ENCODE assay signal across 17 cellular contexts in the genomic region with DNA sequence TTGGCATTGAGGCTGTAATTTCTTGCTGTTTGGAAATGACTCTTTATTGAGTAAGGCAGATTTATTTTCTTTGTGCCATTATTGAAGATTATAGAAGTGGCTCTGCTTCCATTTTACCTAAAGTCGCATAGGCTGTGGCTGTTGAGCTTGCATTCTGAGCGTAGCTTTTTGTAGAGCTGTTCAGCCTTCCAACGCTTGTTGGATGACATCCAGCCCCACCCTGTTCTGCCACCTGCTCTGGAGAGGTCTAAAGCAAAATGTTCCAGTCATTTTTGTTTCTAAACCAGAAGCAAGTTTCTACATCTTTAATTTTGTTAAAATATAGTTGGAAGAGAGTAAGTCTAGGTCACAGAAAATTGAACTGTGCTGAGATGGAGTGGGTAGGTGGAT. TPM values are rescaled to one million over a fixed set of nuclear protein-coding genes. Genes with fewer than 3 reads are reported as not detected.
A peak's percentile ranks its signal among the peaks of the same experiment; 100 is the strongest.
DNase-seq lines count a peak whose midpoint lies in the region; ATAC-seq, FAIRE-seq and TF ChIP-seq lines count a peak whose summit lies in the region.
"Had no signal": no experiment of that assay in that cellular context is flagged by ENCODE, and none has a peak within 500 bp of the region (broad histone marks: within the 10 kb centered on the region; RNA-seq: fewer than 3 reads in every experiment).

No MANE protein-coding gene starts in this region.

- no peak for FAIRE-seq in HTR-8/SVneo (lab: Jason Lieb, UNC)
- FAIRE-seq: endometrium, islet of Langerhans had no signal

- peak; percentile 64 for ATAC-seq in body of pancreas
- ATAC-seq in naive thymus-derived CD8-positive, alpha-beta T cell: peak; percentile 52 to 55
- no peak for ATAC-seq in left lobe of liver
- no peak for ATAC-seq in GM18517 (IDR thresholded peaks at IDR 0.05; ENCODE audit: unreplicated experiment)
- ATAC-seq: gastroesophageal sphincter had no signal

- H3K36me3 Mint-ChIP-seq in naive thymus-derived CD8-positive, alpha-beta T cell: no peaks in the 10 kb centered on the region
- H3K36me3 Mint-ChIP-seq: activated naive CD4-positive, alpha-beta T cell treated with anti-CD3 and anti-CD28 coated beads, Interleukin-2, amount 50 U/mL, for 24 hours had no signal

- TF ChIP-seq CTCF in body of pancreas (IDR thresholded peaks at IDR 0.05): no peak

- H3K4me3 ChIP-seq in body of pancreas: no peak overlapping the region
- H3K4me3 ChIP-seq: cardiac muscle cell, gastroesophageal sphincter, HAP-1, MG63 had no signal

- 22 to 25% methylated on average over 3 of the region's 3 CpGs for WGBS in body of pancreas, 2 donors

- intact Hi-C loops in body of pancreas (cut with DNase I): no loop called here

- H3K9me3 ChIP-seq in body of pancreas: no peaks in the 10 kb centered on the region
- H3K9me3 ChIP-seq: gastroesophageal sphincter, HAP-1, MG63 had no signal

- TF ChIP-seq POLR2A in body of pancreas (IDR thresholded peaks at IDR 0.05): no peak

- peak overlapping the region in 5 of 10 donors; percentile 32 to 70 (median 63) for H3K27ac Mint-ChIP-seq in naive thymus-derived CD8-positive, alpha-beta T cell
- H3K27ac Mint-ChIP-seq: activated naive CD4-positive, alpha-beta T cell treated with anti-CD3 and anti-CD28 coated beads, Interleukin-2, amount 50 U/mL, for 24 hours had no signal

- H3K4me1 Mint-ChIP-seq in naive thymus-derived CD8-positive, alpha-beta T cell: peaks cover 7 to 40% (median 27%) of the 10 kb centered on the region in 4 donors

- peak; percentile 89 for DNase-seq in DMS 273 (lab: John Stamatoyannopoulos, UW; ENCODE audit: unreplicated experiment)
- DNase-seq in LoVo (ENCODE audit: low spot score): peak; percentile 15
- DNase-seq in body of pancreas: peak; percentile 31 to 63 (median 56)
- DNase-seq in naive thymus-derived CD8-positive, alpha-beta T cell: no peak
- DNase-seq in HTR-8/SVneo (ENCODE audit: insufficient read length, low spot score): no peak
- no peak for DNase-seq in left lobe of liver (ENCODE audit: low spot score)
- DNase-seq in MV-4-11 (lab: John Stamatoyannopoulos, UW): no peak
- DNase-seq: MG63 had no signal

- H3K36me3 ChIP-seq in body of pancreas (replicated peaks in 1 of 2; ENCODE audit: insufficient read depth in 1 of 2, low read depth in 2 of 2): no peaks in the 10 kb centered on the region
- H3K36me3 ChIP-seq: cardiac muscle cell, gastroesophageal sphincter, HAP-1, MG63 had no signal

- POLR2A ChIA-PET in naive thymus-derived CD8-positive, alpha-beta T cell (lab: Charles Lee): interaction anchor here (1.1 kb wide), 2 partner anchors 11 kb away, joined by 6 to 13 read pairs; no protein-coding TSS in a partner anchor

- peaks cover 0 to 5% (median 1%) of the 10 kb centered on the region in 5 donors for H3K27me3 Mint-ChIP-seq in naive thymus-derived CD8-positive, alpha-beta T cell

- H3K4me3 Mint-ChIP-seq in naive thymus-derived CD8-positive, alpha-beta T cell: peak overlapping the region in 7 of 10 donors; percentile 0 to 75 (median 42)
- H3K4me3 Mint-ChIP-seq: activated naive CD4-positive, alpha-beta T cell treated with anti-CD3 and anti-CD28 coated beads, Interleukin-2, amount 50 U/mL, for 24 hours had no signal

- no peak overlapping the region for H3K27ac ChIP-seq in body of pancreas
- H3K27ac ChIP-seq: C4-2B, cardiac muscle cell, gastroesophageal sphincter, HL-60 had no signal

- no peaks in the 10 kb centered on the region for H3K27me3 ChIP-seq in body of pancreas
- H3K27me3 ChIP-seq: cardiac muscle cell, gastroesophageal sphincter, MG63 had no signal

- H3K4me1 ChIP-seq in body of pancreas: peaks cover 25% of the 10 kb centered on the region

- no peaks in the 10 kb centered on the region for H3K9me3 Mint-ChIP-seq in naive thymus-derived CD8-positive, alpha-beta T cell
- H3K9me3 Mint-ChIP-seq: activated naive CD4-positive, alpha-beta T cell treated with anti-CD3 and anti-CD28 coated beads, Interleukin-2, amount 50 U/mL, for 24 hours had no signal

RNA-seq across cellular contexts. Expression of a gene that starts 24.4 kb away (rescaled TPM):
- total RNA-seq in body of pancreas (10 to 100 TPM; 11.4 to 28.3 TPM), left lobe of liver (0.58 TPM)
- total RNA-seq in naive thymus-derived CD8-positive, alpha-beta T cell: 1 to 10 TPM in 1 of 2 experiments, under 1 TPM in 1; 0.47 to 1.1 TPM
- polyA plus RNA-seq in naive thymus-derived CD8-positive, alpha-beta T cell: 1 to 10 TPM in 1 of 3 donors, under 1 TPM in 2; 0.08 to 1.4 (median 0.26) TPM

Comparison
In these comparisons a context has a peak if more than half of its experiments do, and no peak if none do; other contexts are left out.
1. DNase-seq: peak in DMS 273 (single experiment), LoVo (single experiment) and body of pancreas (4 of 4); none in naive thymus-derived CD8-positive, alpha-beta T cell (0 of 10), HTR-8/SVneo (single experiment), left lobe of liver (single experiment) and MV-4-11 (single experiment).
2. ATAC-seq: peak in body of pancreas (single experiment) and naive thymus-derived CD8-positive, alpha-beta T cell (2 of 2); none in left lobe of liver (single experiment) and GM18517 (single experiment).